Comparison of ENCODE assay signal across 8 cellular contexts in genomic region chr14:61837336-61838229, GRCh38. TPM values are rescaled to one million over a fixed set of nuclear protein-coding genes. Genes with fewer than 3 reads are reported as not detected.
DNase-seq lines count a peak whose midpoint lies in the region; ATAC-seq and TF ChIP-seq lines count a peak whose summit lies in the region.

No MANE protein-coding gene starts in this region.

- peak; percentile 92 for TF ChIP-seq CTCF in BJ (IDR thresholded peaks at IDR 0.05; ENCODE audit: insufficient read depth, low read depth, low read length)

- H3K4me3 ChIP-seq in BJ (ENCODE audit: low read depth, low read length): no peak overlapping the region

- no peak overlapping the region for H3K4me3 Mint-ChIP-seq in memory B cell

- H3K27ac Mint-ChIP-seq in memory B cell: no peak overlapping the region

- POLR2A ChIA-PET in BJ (lab: Charles Lee): no interaction called here

- no peaks in the 10 kb centered on the region for H3K36me3 ChIP-seq in BJ (ENCODE audit: control insufficient read depth, insufficient read depth, low read length)

- DNase-seq in BJ (ENCODE audit: low read depth) (no peak), GM19238 (ENCODE audit: insufficient read length, low spot score) (peak; percentile 23), NCI-H774 (lab: John Stamatoyannopoulos, UW) (peak; percentile 54), memory B cell (ENCODE audit: low spot score in 2 of 2) (peak; percentile 69 to 72)
- peak; percentile 68 to 76 for DNase-seq in activated CD4-positive, alpha-beta T cell treated with anti-CD3 and anti-CD28 coated beads, Interleukin-2, amount 50 U/mL, for 4 hours
- DNase-seq in effector CD4-positive, alpha-beta T cell: peak; percentile 62
- DNase-seq in stimulated activated CD8-positive, alpha-beta memory T cell treated with anti-CD3 and anti-CD28 coated beads, Interleukin-15, amount 100 ng/mL, for 48 hours (ENCODE audit: low read depth in 2 of 2): peak; percentile 40 to 49

- no peaks in the 10 kb centered on the region for H3K9me3 Mint-ChIP-seq in memory B cell

- no peaks in the 10 kb centered on the region for H3K27me3 ChIP-seq in BJ (ENCODE audit: control insufficient read depth, insufficient read depth, low read length)

- H3K27me3 Mint-ChIP-seq in memory B cell: peaks cover 5% of the 10 kb centered on the region

- CTCF ChIA-PET in BJ (lab: Yijun Ruan, JAX): interaction anchor here (0.6 to 4.4 kb wide), 56 partner anchors 8 to 545 kb away, joined by 3 to 78 read pairs (median 4); partner anchors contain the start of genes SNAPC1 and SYT16

- no peaks in the 10 kb centered on the region for H3K36me3 Mint-ChIP-seq in memory B cell

- H3K4me1 Mint-ChIP-seq in memory B cell: no peaks in the 10 kb centered on the region

- ATAC-seq in HG03460 (IDR thresholded peaks at IDR 0.05; ENCODE audit: unreplicated experiment) (peak; percentile 98), memory B cell (ENCODE audit: low read depth) (peak; percentile 93)

RNA-seq across cellular contexts. Expression of gene SYT16, which starts 25.1 kb away (rescaled TPM):
- polyA plus RNA-seq in BJ (2011; rRNA removed): 2.1 and 2.5 TPM in 2 replicates
- 5.4 and 9.3 TPM in 2 replicates for polyA minus RNA-seq in BJ (2011; rRNA and poly(A)+ RNA removed)
